ENCODE assay signal across 1 cellular context in genomic region chr12:56375598-56376434, GRCh38.
TF ChIP-seq lines count a peak whose summit lies in the region.

No MANE protein-coding gene starts in this region.

TF ChIP-seq in K562, 482 proteins besides CTCF, POLR2A, EP300 and RAD21 (continued from another document):
- TF ChIP-seq SMAD4 (CRISPR knock-in tag; conservative IDR thresholded peaks at IDR 0.05) (peak; percentile 46; the same call in 1 of the 2 replicates), LCOR (CRISPR knock-in tag; IDR thresholded peaks at IDR 0.05) (no peak), GABPA (tag; conservative IDR thresholded peaks at IDR 0.05; ENCODE audit: low read depth) (no peak), CREB5 (CRISPR knock-in tag; IDR thresholded peaks at IDR 0.05) (no peak), NFE2 (IDR thresholded peaks at IDR 0.05; ENCODE audit: low read depth) (no peak), HNRNPH1 (optimal IDR thresholded peaks at IDR 0.05; ENCODE audit: low read depth, low read length) (no peak), ETV1 (tag; conservative IDR thresholded peaks at IDR 0.05; ENCODE audit: low read depth) (no peak), NCOR1 (IDR thresholded peaks at IDR 0.05) (peak; percentile 62; the same call in 1 of the 2 replicates), ATF7 (IDR thresholded peaks at IDR 0.05) (no peak), POLR2AphosphoS5 (IDR thresholded peaks at IDR 0.05; ENCODE audit: control insufficient read depth, insufficient read depth, low read depth, low read length) (no peak), MNT (conservative IDR thresholded peaks at IDR 0.05) (0 out of 4 replicates have a peak, but pooled peaks of 1 of the 2 experiments have one; percentile 31), SLC30A9 (CRISPR knock-in tag; IDR thresholded peaks at IDR 0.05) (no peak)
- TF ChIP-seq, protein P1, sequence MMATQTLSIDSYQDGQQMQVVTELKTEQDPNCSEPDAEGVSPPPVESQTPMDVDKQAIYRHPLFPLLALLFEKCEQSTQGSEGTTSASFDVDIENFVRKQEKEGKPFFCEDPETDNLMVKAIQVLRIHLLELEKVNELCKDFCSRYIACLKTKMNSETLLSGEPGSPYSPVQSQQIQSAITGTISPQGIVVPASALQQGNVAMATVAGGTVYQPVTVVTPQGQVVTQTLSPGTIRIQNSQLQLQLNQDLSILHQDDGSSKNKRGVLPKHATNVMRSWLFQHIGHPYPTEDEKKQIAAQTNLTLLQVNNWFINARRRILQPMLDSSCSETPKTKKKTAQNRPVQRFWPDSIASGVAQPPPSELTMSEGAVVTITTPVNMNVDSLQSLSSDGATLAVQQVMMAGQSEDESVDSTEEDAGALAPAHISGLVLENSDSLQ (IDR thresholded peaks at IDR 0.05) = peak; percentile 73
- TF ChIP-seq, protein P2, sequence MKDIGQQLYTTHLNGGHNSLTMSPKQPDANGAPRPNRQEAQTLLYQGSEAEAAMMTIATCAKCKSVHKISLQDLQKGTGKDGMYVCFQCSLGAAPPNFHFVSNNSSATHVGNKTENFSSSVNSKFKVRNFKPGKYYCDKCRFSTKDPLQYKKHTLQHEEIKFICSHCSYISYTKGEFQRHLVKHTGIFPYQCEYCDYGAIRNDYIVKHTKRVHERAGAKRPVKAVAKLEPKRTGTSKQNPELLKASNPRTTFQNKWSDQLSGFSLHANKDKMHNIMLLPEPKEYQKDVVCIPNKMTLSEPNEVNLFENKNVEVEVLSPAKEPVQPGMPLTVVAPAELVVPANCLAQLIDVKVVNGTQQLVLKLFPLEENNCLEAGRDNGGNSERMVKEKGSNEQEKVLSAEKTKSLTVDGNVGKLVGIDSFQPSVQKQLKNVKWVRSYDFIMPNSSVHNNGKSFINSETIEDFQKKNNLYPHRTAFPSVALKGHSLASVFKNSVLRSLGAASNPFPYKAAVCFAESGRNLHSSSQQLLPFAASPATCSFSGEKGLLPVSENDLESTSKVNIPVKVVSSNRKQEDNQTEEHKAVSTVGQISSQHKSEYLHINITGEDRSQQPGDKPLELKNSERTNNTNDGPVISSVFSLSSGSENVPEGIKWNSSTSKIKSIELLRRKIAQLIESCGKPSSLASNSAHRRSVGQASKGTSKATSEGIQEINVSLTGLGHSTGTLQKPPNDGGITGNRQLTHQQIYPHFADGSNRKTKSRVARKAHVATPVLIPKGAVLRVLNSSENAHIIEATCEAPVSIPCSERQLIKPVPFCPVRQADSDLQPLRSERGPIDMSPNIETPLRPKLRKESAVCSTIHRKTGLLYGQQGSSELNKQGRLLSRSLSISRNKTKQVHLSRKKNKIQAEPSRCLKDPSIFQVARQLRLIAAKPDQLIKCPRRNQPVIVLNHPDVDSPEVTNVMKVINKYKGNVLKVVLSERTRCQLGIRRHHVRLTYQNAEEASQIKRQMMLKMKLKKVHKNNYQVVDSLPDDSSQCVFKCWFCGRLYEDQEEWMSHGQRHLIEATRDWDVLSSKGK (CRISPR knock-in tag; IDR thresholded peaks at IDR 0.05) = no peak
